Comparison of ENCODE assay signal across 11 cellular contexts in the genomic region with DNA sequence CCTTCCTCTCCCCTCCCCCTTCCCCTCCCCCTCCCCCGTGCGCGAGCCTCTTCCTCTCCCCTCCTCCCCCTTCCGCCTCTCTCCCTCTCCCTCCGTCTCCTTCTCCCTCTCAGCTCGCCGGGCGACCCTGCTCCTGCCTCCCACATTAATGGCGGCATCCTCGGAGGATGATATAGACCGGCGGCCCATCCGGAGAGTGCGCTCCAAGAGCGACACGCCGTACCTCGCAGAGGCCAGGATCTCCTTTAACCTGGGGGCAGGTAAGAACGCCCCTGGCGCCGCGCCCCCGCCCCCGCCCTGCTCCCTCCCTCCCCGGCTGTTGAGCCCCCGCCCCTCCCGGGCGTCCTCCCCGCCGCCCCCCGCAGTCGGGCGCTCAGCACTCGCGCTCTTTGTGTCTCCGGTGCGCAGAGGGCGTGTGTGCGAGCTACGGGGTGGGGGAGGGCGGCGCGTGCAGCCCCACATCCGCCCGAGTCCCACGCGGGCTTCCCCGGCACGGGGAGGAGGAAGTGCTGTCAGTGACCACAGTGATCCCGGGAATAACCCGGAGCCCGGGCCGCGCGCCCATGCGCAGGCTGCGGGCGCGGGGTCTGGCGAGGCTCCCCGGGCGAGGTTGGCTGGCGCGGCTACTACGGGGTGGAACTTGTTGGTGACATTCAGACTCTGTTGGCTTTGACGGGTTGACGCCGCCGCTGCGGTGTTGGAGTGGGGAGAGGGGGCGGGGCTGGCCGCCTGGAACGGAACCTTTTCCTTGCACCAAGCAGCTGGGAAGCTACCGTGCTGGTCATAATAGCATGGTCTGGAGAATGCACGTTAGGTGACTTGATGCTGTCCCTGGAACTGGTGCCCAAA. TPM values are rescaled to one million over a fixed set of nuclear protein-coding genes. Genes with fewer than 3 reads are reported as not detected.
DNase-seq lines count a peak whose midpoint lies in the region; ATAC-seq and TF ChIP-seq lines count a peak whose summit lies in the region.
"Had no signal": no experiment of that assay in that cellular context is flagged by ENCODE, and none has a peak within 500 bp of the region (broad histone marks: within the 10 kb centered on the region; RNA-seq: fewer than 3 reads in every experiment).

No MANE protein-coding gene starts in this region.

- TF ChIP-seq CTCF in AG10803 (conservative IDR thresholded peaks at IDR 0.05; ENCODE audit: low read length): no peak
- TF ChIP-seq CTCF in HFF-Myc (IDR thresholded peaks at IDR 0.05; ENCODE audit: low read depth, low read length, missing control alignments): no peak
- TF ChIP-seq CTCF in kidney epithelial cell (IDR thresholded peaks at IDR 0.05; ENCODE audit: insufficient read depth, low read length, poor library complexity, severe bottlenecking): no peak
- TF ChIP-seq CTCF in HFFc6 (IDR thresholded peaks at IDR 0.05): no peak

- peaks cover 15% of the 10 kb centered on the region for H3K27me3 Mint-ChIP-seq in HFFc6 (ENCODE audit: insufficient read depth)
- peaks cover 36% of the 10 kb centered on the region for H3K27me3 Mint-ChIP-seq in activated CD4-positive, alpha-beta memory T cell treated with anti-CD3 and anti-CD28 coated beads for 36 hours

- intact Hi-C loops in activated CD4-positive, alpha-beta memory T cell treated with anti-CD3 and anti-CD28 coated beads for 36 hours (cut with micrococcal nuclease): no loop called here

- no peak for ATAC-seq in GM19463 (IDR thresholded peaks at IDR 0.05; ENCODE audit: unreplicated experiment)

- no peak overlapping the region for H3K27ac Mint-ChIP-seq in HFFc6
- no peak overlapping the region for H3K27ac Mint-ChIP-seq in activated CD4-positive, alpha-beta memory T cell treated with anti-CD3 and anti-CD28 coated beads for 36 hours

- H3K4me3 ChIP-seq in AG10803 (ENCODE audit: low read length) (peak overlapping the region; percentile 61), HFF-Myc (replicated peaks; ENCODE audit: low read depth, low read length) (0 out of 2 replicates have a peak overlapping the region, but pooled peaks have one; percentile 8), kidney epithelial cell (ENCODE audit: low read depth, low read length) (peak overlapping the region; percentile 27)
- H3K4me3 ChIP-seq: thyroid gland had no signal

- H3K36me3 Mint-ChIP-seq in HFFc6 (ENCODE audit: low read depth): no peaks in the 10 kb centered on the region
- no peaks in the 10 kb centered on the region for H3K36me3 Mint-ChIP-seq in activated CD4-positive, alpha-beta memory T cell treated with anti-CD3 and anti-CD28 coated beads for 36 hours
- H3K36me3 Mint-ChIP-seq: CD4-positive, CD25-positive, alpha-beta regulatory T cell had no signal

- H3K36me3 ChIP-seq in kidney epithelial cell (ENCODE audit: control insufficient read depth, insufficient read depth, low read length): no peaks in the 10 kb centered on the region
- H3K36me3 ChIP-seq: thyroid gland had no signal

- CTCF ChIA-PET in activated CD4-positive, alpha-beta memory T cell treated with anti-CD3 and anti-CD28 coated beads for 36 hours (lab: Charles Lee): no interaction called here

- H3K9me3 Mint-ChIP-seq in HFFc6: no peaks in the 10 kb centered on the region
- peaks cover 10% of the 10 kb centered on the region for H3K9me3 Mint-ChIP-seq in activated CD4-positive, alpha-beta memory T cell treated with anti-CD3 and anti-CD28 coated beads for 36 hours

- peaks cover 28% of the 10 kb centered on the region for H3K27me3 ChIP-seq in kidney epithelial cell (ENCODE audit: control insufficient read depth, insufficient read depth, low read length)

- POLR2A ChIA-PET in activated CD4-positive, alpha-beta memory T cell treated with anti-CD3 and anti-CD28 coated beads for 36 hours (lab: Charles Lee): no interaction called here

- DNase-seq in AG10803 (ENCODE audit: low read depth) (peak; percentile 23), HFF-Myc (ENCODE audit: extremely low read depth, low read depth) (no peak), SK-N-DZ (ENCODE audit: low spot score) (peak; percentile 59), kidney epithelial cell (ENCODE audit: low read depth) (no peak), HFFc6 (no peak), SKM-1 treated with dmso at 0.1 percent for 144 hours (lab: John Stamatoyannopoulos, UW; ENCODE audit: unreplicated experiment) (no peak)
- no peak for DNase-seq in activated CD4-positive, alpha-beta memory T cell treated with anti-CD3 and anti-CD28 coated beads for 36 hours
- DNase-seq: CD4-positive, CD25-positive, alpha-beta regulatory T cell; small intestine; thyroid gland had no signal

- H3K4me1 Mint-ChIP-seq in HFFc6 (ENCODE audit: low read depth): no peaks in the 10 kb centered on the region
- peaks cover 2% of the 10 kb centered on the region for H3K4me1 Mint-ChIP-seq in activated CD4-positive, alpha-beta memory T cell treated with anti-CD3 and anti-CD28 coated beads for 36 hours (ENCODE audit: low read depth)

- H3K4me3 Mint-ChIP-seq in HFFc6: no peak overlapping the region
- H3K4me3 Mint-ChIP-seq in activated CD4-positive, alpha-beta memory T cell treated with anti-CD3 and anti-CD28 coated beads for 36 hours: no peak overlapping the region
- H3K4me3 Mint-ChIP-seq: CD4-positive, CD25-positive, alpha-beta regulatory T cell had no signal

RNA-seq across cellular contexts. Expression of gene PHACTR1, which starts 33.2 kb away (rescaled TPM):
- polyA plus RNA-seq in SK-N-DZ (2014; cell fraction: cytosol; rRNA removed): 1.00 and 5.3 TPM in 2 replicates
- 0.53 and 4.2 TPM in 2 replicates for polyA plus RNA-seq in SK-N-DZ (2014; cell fraction: nucleus; rRNA removed)
- 1.8 and 2.2 TPM in 2 replicates for total RNA-seq in kidney epithelial cell
- total RNA-seq in HFFc6 (2021; fragmentation: NEBNext Ultra II Directional; extraction: Animal tissue kit (Norgen Biotek cat#: 25700)): 1 to 10 TPM; 2.5 to 4.7 (median 3.9) TPM
- total RNA-seq in activated CD4-positive, alpha-beta memory T cell treated with anti-CD3 and anti-CD28 coated beads for 36 hours: not detected

Comparison
In these comparisons a context has a peak if more than half of its experiments do, and no peak if none do; other contexts are left out.
1. DNase-seq: peak in AG10803 (single experiment) and SK-N-DZ (single experiment); none in HFF-Myc (single experiment), kidney epithelial cell (single experiment), HFFc6 (single experiment), SKM-1 treated with dmso at 0.1 percent for 144 hours (single experiment) and activated CD4-positive, alpha-beta memory T cell treated with anti-CD3 and anti-CD28 coated beads for 36 hours (single experiment).
2. H3K4me3 ChIP-seq: peak in every context shown above with its lines; median percentile 61 in AG10803; 27 in kidney epithelial cell; 8 in HFF-Myc.